10 cellular contexts compared by ENCODE assay signal in genomic region chr6:30981942-30982772, GRCh38. TPM values are rescaled to one million over a fixed set of nuclear protein-coding genes. Genes with fewer than 3 reads are reported as not detected.
DNase-seq lines count a peak whose midpoint lies in the region; ATAC-seq and TF ChIP-seq lines count a peak whose summit lies in the region.
"Had no signal": no experiment of that assay in that cellular context is flagged by ENCODE, and none has a peak within 500 bp of the region (broad histone marks: within the 10 kb centered on the region; RNA-seq: fewer than 3 reads in every experiment).

No MANE protein-coding gene starts in this region.

- H3K36me3 ChIP-seq in GM06990 (ENCODE audit: control insufficient read depth, insufficient read depth, low read length): no peaks in the 10 kb centered on the region
- H3K36me3 ChIP-seq in RWPE2 (ENCODE audit: low read depth): no peaks in the 10 kb centered on the region

- peak overlapping the region; percentile 77 for H3K27ac Mint-ChIP-seq in progenitor cell of endocrine pancreas

- no peaks in the 10 kb centered on the region for H3K36me3 Mint-ChIP-seq in progenitor cell of endocrine pancreas (ENCODE audit: insufficient read depth)

- peak; percentile 11 for TF ChIP-seq CTCF in GM06990 (IDR thresholded peaks at IDR 0.05; ENCODE audit: insufficient read depth, low read length, poor library complexity, severe bottlenecking)
- TF ChIP-seq CTCF in RWPE2 (IDR thresholded peaks at IDR 0.05; ENCODE audit: poor library complexity, severe bottlenecking): no peak
- peak; percentile 55 for TF ChIP-seq CTCF in progenitor cell of endocrine pancreas (IDR thresholded peaks at IDR 0.05; ENCODE audit: unreplicated experiment)

- no peaks in the 10 kb centered on the region for H3K4me1 ChIP-seq in RWPE2 (ENCODE audit: insufficient read depth, poor library complexity, severe bottlenecking)

- no peaks in the 10 kb centered on the region for H3K9me3 Mint-ChIP-seq in progenitor cell of endocrine pancreas (ENCODE audit: low read depth)

- H3K4me3 ChIP-seq in GM06990 (replicated peaks; ENCODE audit: low read depth, low read length) (no peak overlapping the region), RWPE2 (ENCODE audit: severe bottlenecking) (no peak overlapping the region)

- peak overlapping the region; percentile 33 for H3K4me3 Mint-ChIP-seq in progenitor cell of endocrine pancreas (ENCODE audit: low read depth)

- no peak for DNase-seq in GM06990 (ENCODE audit: extremely low read depth, insufficient read length)
- DNase-seq in RWPE2 (ENCODE audit: low spot score): no peak
- peak; percentile 59 for DNase-seq in glomerular visceral epithelial cell (ENCODE audit: extremely low spot score)
- no peak for DNase-seq in progenitor cell of endocrine pancreas (ENCODE audit: low spot score, unreplicated experiment)
- DNase-seq in KG1 (lab: John Stamatoyannopoulos, UW): no peak
- DNase-seq: T-helper 1 cell had no signal

- no peaks in the 10 kb centered on the region; the same call in 1 of the 2 replicates for H3K27me3 ChIP-seq in GM06990 (replicated peaks; ENCODE audit: control insufficient read depth, insufficient read depth, low read length)
- H3K27me3 ChIP-seq in RWPE2 (ENCODE audit: insufficient read depth, poor library complexity, severe bottlenecking): no peaks in the 10 kb centered on the region

- H3K27me3 Mint-ChIP-seq in progenitor cell of endocrine pancreas: peaks cover 8% of the 10 kb centered on the region

- no peak overlapping the region for H3K27ac ChIP-seq in RWPE2 (ENCODE audit: poor library complexity, severe bottlenecking)

- H3K9me3 ChIP-seq in RWPE2 (ENCODE audit: severe bottlenecking): no peaks in the 10 kb centered on the region

- peaks cover 10% of the 10 kb centered on the region for H3K4me1 Mint-ChIP-seq in progenitor cell of endocrine pancreas (ENCODE audit: low read depth)

- ATAC-seq in RWPE2 (ENCODE audit: low read depth): peak; percentile 76
- no peak for ATAC-seq in HG03175 (IDR thresholded peaks at IDR 0.05; ENCODE audit: unreplicated experiment)
- no peak for ATAC-seq in GM21619 (IDR thresholded peaks at IDR 0.05; ENCODE audit: unreplicated experiment)
- ATAC-seq in GM19455 (IDR thresholded peaks at IDR 0.05; ENCODE audit: unreplicated experiment): no peak

RNA-seq across cellular contexts. Expression of gene MUC21, which starts 1.4 kb away (rescaled TPM):
- total RNA-seq in progenitor cell of endocrine pancreas: not detected in 2 replicates
- total RNA-seq: urinary bladder had no signal

RNA-seq across cellular contexts. Expression of gene MUC22, which starts 28.1 kb away (rescaled TPM):
- not detected in 2 replicates for total RNA-seq in progenitor cell of endocrine pancreas
- total RNA-seq: urinary bladder had no signal

RNA-seq across cellular contexts. Expression of gene MUCL3, which starts 41.4 kb away (rescaled TPM):
- 0.05 TPM in 1 of 2 replicates, not detected in the other for total RNA-seq in progenitor cell of endocrine pancreas
- total RNA-seq: urinary bladder had no signal

RNA-seq across cellular contexts. Expression of gene SFTA2, which starts 50.2 kb away (rescaled TPM):
- 1.0 and 2.6 TPM in 2 replicates for total RNA-seq in progenitor cell of endocrine pancreas
- total RNA-seq: urinary bladder had no signal
